In the genomic region with DNA sequence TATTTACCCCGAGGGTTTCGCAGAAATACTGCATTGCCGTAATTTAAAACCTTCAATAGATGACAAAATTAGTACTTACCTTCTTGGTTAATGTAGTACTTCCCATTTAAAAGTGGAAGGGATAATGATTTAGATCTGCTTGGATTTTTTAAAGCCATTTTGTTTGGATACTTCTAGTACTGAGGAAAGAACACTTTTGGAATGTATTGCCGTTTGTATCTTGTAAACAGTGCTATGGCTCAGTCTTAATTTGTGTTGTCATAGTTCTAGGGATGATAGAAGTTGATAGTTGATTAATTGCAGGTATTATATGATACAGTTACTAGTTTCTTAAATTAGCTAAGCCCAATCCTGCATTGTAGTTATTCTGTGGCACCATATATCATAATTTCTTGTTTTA, we compare ENCODE assay signal across 8 cellular contexts. TPM values are rescaled to one million over a fixed set of nuclear protein-coding genes. Genes with fewer than 3 reads are reported as not detected.
DNase-seq lines count a peak whose midpoint lies in the region; ATAC-seq and TF ChIP-seq lines count a peak whose summit lies in the region.

No MANE protein-coding gene starts in this region.

- no peak for ATAC-seq in right lobe of liver

- H3K27ac ChIP-seq in right lobe of liver, result no peak overlapping the region

- intact Hi-C loops in right lobe of liver (cut with DNase I), result no loop called here

- H3K36me3 ChIP-seq in right lobe of liver, result no peaks in the 10 kb centered on the region

- H3K27me3 ChIP-seq in right lobe of liver, result no peaks in the 10 kb centered on the region

- H3K4me3 ChIP-seq in right lobe of liver, result peak overlapping the region; percentile 56 to 87 (median 58)

- WGBS in right lobe of liver (ENCODE audit: insufficient coverage, low coverage, low lambda C conversion rate, missing lambda C conversion rate), result 13% methylated on average over 4 of the region's 4 CpGs

- H3K27ac Mint-ChIP-seq in activated naive CD4-positive, alpha-beta T cell treated with anti-CD3 and anti-CD28 coated beads, Interleukin-2, amount 50 U/mL, for 24 hours, result peak overlapping the region; percentile 93
- H3K27ac Mint-ChIP-seq in activated naive CD8-positive, alpha-beta T cell, result peak overlapping the region; percentile 94
- peak overlapping the region; percentile 93 for H3K27ac Mint-ChIP-seq in type B pancreatic cell

- H3K9me3 ChIP-seq in right lobe of liver, result no peaks in the 10 kb centered on the region

- H3K27me3 Mint-ChIP-seq in activated naive CD4-positive, alpha-beta T cell treated with anti-CD3 and anti-CD28 coated beads, Interleukin-2, amount 50 U/mL, for 24 hours, result no peaks in the 10 kb centered on the region
- no peaks in the 10 kb centered on the region for H3K27me3 Mint-ChIP-seq in activated naive CD8-positive, alpha-beta T cell
- no peaks in the 10 kb centered on the region for H3K27me3 Mint-ChIP-seq in type B pancreatic cell

- DNase-seq in activated naive CD4-positive, alpha-beta T cell treated with Interleukin-2 at 50 U/mL for 16 hours, result no peak
- DNase-seq in right lobe of liver (no peak), type B pancreatic cell (ENCODE audit: extremely low spot score, unreplicated experiment) (no peak), dermis blood vessel endothelial cell (no peak), NK-92 (lab: John Stamatoyannopoulos, UW; ENCODE audit: unreplicated experiment) (no peak)
- no peak for DNase-seq in activated effector memory CD4-positive, alpha-beta T cell treated with Interleukin-2 at 50 U/mL for 16 hours

- H3K4me3 Mint-ChIP-seq in activated naive CD4-positive, alpha-beta T cell treated with anti-CD3 and anti-CD28 coated beads, Interleukin-2, amount 50 U/mL, for 24 hours, result peak overlapping the region; percentile 92
- H3K4me3 Mint-ChIP-seq in activated naive CD8-positive, alpha-beta T cell, result peak overlapping the region; percentile 97
- H3K4me3 Mint-ChIP-seq in type B pancreatic cell, result peak overlapping the region; percentile 98

- H3K4me1 ChIP-seq in right lobe of liver, result peaks cover 0 to 35% (median 9%) of the 10 kb centered on the region in 4 donors

- no peak for TF ChIP-seq POLR2A in right lobe of liver (IDR thresholded peaks at IDR 0.05)

- TF ChIP-seq CTCF in right lobe of liver (IDR thresholded peaks at IDR 0.05), result no peak
- TF ChIP-seq CTCF in type B pancreatic cell (conservative IDR thresholded peaks at IDR 0.05), result no peak

- no peaks in the 10 kb centered on the region for H3K9me3 Mint-ChIP-seq in activated naive CD4-positive, alpha-beta T cell treated with anti-CD3 and anti-CD28 coated beads, Interleukin-2, amount 50 U/mL, for 24 hours
- H3K9me3 Mint-ChIP-seq in activated naive CD8-positive, alpha-beta T cell (ENCODE audit: low read depth), result no peaks in the 10 kb centered on the region
- H3K9me3 Mint-ChIP-seq in type B pancreatic cell, result no peaks in the 10 kb centered on the region

- peaks cover 8% of the 10 kb centered on the region for H3K36me3 Mint-ChIP-seq in activated naive CD4-positive, alpha-beta T cell treated with anti-CD3 and anti-CD28 coated beads, Interleukin-2, amount 50 U/mL, for 24 hours
- peaks cover 4% of the 10 kb centered on the region for H3K36me3 Mint-ChIP-seq in activated naive CD8-positive, alpha-beta T cell
- peaks cover 14% of the 10 kb centered on the region for H3K36me3 Mint-ChIP-seq in type B pancreatic cell

- H3K4me1 Mint-ChIP-seq in activated naive CD4-positive, alpha-beta T cell treated with anti-CD3 and anti-CD28 coated beads, Interleukin-2, amount 50 U/mL, for 24 hours, result peaks cover 80% of the 10 kb centered on the region
- H3K4me1 Mint-ChIP-seq in activated naive CD8-positive, alpha-beta T cell (ENCODE audit: low read depth), result peaks cover 66% of the 10 kb centered on the region
- H3K4me1 Mint-ChIP-seq in type B pancreatic cell (ENCODE audit: unreplicated experiment), result peaks cover 44% of the 10 kb centered on the region

RNA-seq across cellular contexts. Expression of a gene that starts 33.1 kb away (rescaled TPM):
- 10 to 100 TPM; 29.5 to 64.3 (median 41.8) TPM for total RNA-seq in right lobe of liver
- total RNA-seq in type B pancreatic cell (ENCODE audit: low replicate concordance), result 113 and 131 TPM in 2 replicates
- total RNA-seq in dermis blood vessel endothelial cell, result 475 and 624 TPM in 2 replicates
